Comparison of ENCODE assay signal across 3 cellular contexts in the genomic region with DNA sequence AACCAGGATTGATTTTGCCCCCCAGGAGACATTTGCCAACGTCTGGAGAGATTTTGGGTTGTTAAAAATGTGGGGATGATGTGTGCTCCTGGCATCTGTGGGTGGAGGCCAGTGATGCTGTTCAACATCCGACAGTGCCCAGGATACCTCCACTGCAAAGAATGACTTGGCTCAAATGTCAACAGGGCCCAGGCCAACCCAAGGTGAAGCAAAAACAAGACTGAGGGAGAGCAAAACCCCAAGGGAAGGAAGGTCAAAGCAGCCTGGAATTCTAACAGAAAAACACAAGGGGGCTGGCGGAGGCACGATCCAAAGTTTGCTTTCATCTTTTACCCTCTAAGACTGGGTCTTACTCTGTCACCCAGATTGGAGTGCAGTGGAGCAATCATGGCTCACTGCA.
TF ChIP-seq lines count a peak whose summit lies in the region.

No MANE protein-coding gene starts in this region.

TF ChIP-seq in GM23338, 12 proteins besides CTCF, POLR2A, EP300 and RAD21:
- no peak for TF ChIP-seq ETS1 (IDR thresholded peaks at IDR 0.05)
- no peak for TF ChIP-seq EZH2phosphoT487 (IDR thresholded peaks at IDR 0.05; ENCODE audit: unreplicated experiment)
- no peak for TF ChIP-seq POLR2AphosphoS5 (IDR thresholded peaks at IDR 0.05; ENCODE audit: low read depth)
- TF ChIP-seq ZNF114 (CRISPR knock-in tag; IDR thresholded peaks at IDR 0.05): no peak

TF ChIP-seq in K562, 482 proteins besides CTCF, POLR2A, EP300 and RAD21:
- TF ChIP-seq RREB1 (CRISPR knock-in tag; IDR thresholded peaks at IDR 0.05): no peak
- no peak for TF ChIP-seq ZBTB17 (CRISPR knock-in tag; IDR thresholded peaks at IDR 0.05)
- peak; percentile 4 for TF ChIP-seq POLR2B (IDR thresholded peaks at IDR 0.05; ENCODE audit: low read depth, partially characterized antibody)
- no peak for TF ChIP-seq MEF2A (IDR thresholded peaks at IDR 0.05; ENCODE audit: control insufficient read depth, low read depth, low read length)
- no peak for TF ChIP-seq CSDE1 (IDR thresholded peaks at IDR 0.05)
- TF ChIP-seq TAF7 (tag; IDR thresholded peaks at IDR 0.05): no peak

TF ChIP-seq in neural cell, 6 proteins besides CTCF, POLR2A, EP300 and RAD21:
- TF ChIP-seq, protein P1, sequence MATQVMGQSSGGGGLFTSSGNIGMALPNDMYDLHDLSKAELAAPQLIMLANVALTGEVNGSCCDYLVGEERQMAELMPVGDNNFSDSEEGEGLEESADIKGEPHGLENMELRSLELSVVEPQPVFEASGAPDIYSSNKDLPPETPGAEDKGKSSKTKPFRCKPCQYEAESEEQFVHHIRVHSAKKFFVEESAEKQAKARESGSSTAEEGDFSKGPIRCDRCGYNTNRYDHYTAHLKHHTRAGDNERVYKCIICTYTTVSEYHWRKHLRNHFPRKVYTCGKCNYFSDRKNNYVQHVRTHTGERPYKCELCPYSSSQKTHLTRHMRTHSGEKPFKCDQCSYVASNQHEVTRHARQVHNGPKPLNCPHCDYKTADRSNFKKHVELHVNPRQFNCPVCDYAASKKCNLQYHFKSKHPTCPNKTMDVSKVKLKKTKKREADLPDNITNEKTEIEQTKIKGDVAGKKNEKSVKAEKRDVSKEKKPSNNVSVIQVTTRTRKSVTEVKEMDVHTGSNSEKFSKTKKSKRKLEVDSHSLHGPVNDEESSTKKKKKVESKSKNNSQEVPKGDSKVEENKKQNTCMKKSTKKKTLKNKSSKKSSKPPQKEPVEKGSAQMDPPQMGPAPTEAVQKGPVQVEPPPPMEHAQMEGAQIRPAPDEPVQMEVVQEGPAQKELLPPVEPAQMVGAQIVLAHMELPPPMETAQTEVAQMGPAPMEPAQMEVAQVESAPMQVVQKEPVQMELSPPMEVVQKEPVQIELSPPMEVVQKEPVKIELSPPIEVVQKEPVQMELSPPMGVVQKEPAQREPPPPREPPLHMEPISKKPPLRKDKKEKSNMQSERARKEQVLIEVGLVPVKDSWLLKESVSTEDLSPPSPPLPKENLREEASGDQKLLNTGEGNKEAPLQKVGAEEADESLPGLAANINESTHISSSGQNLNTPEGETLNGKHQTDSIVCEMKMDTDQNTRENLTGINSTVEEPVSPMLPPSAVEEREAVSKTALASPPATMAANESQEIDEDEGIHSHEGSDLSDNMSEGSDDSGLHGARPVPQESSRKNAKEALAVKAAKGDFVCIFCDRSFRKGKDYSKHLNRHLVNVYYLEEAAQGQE (IDR thresholded peaks at IDR 0.05; ENCODE audit: borderline replicate concordance): no peak
- no peak for TF ChIP-seq TAF1 (IDR thresholded peaks at IDR 0.05; ENCODE audit: low read depth)
- TF ChIP-seq EZH2 (IDR thresholded peaks at IDR 0.05; ENCODE audit: borderline replicate concordance, insufficient read depth, low read length, poor library complexity, severe bottlenecking): no peak
- no peak for TF ChIP-seq SMC3 (conservative IDR thresholded peaks at IDR 0.05; ENCODE audit: poor library complexity)
- TF ChIP-seq MXI1 (conservative IDR thresholded peaks at IDR 0.05; ENCODE audit: poor library complexity, severe bottlenecking): no peak
- TF ChIP-seq POLR2AphosphoS5 (IDR thresholded peaks at IDR 0.05): no peak
